Comparison of ENCODE assay signal across 24 cellular contexts in the genomic region with DNA sequence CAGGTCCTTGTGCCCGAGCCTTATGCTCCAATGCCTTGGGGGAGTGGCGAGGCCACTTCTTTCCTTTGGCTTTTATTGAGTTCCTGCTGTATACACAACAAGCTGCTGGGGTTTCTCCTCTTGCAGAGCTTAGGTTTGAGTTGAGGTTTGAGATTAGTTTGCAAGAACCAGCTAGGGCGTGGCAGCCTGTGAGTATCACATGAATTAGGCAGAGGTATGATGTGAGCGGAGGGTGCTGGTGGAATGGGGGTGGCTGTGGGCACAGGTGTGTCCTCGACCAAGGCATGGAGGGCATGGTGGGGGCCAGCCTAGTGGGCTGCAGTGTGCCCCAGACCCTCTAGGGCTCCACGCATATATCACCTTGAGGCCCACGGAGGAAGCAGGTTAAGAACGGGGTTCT.
"Had no signal": no experiment of that assay in that cellular context is flagged by ENCODE, and none has a peak within 500 bp of the region (broad histone marks: within the 10 kb centered on the region; RNA-seq: fewer than 3 reads in every experiment).

No MANE protein-coding gene starts in this region.

- H3K4me3 Mint-ChIP-seq: dendritic cell treated with granulocyte-macrophage colony-stimulating factor and Interleukin-4, amounts not matched to agents 40 ng/mL and 50 ng/mL, for 4 days; effector memory CD8-positive, alpha-beta T cell; endodermal cell had no signal

- H3K4me1 Mint-ChIP-seq: endodermal cell had no signal

- DNase-seq: effector CD8-positive, alpha-beta T cell; effector memory CD8-positive, alpha-beta T cell; erythroblast; esophagus squamous epithelium; foreskin fibroblast; foreskin melanocyte; gastrocnemius medialis; glutamatergic neuron; heart right ventricle; hippocampal formation; kidney; kidney glomerular epithelial cell; left colon; left ventricle myocardium superior; lower lobe of right lung; mesenchymal stem cell; midbrain had no signal

- H3K27ac Mint-ChIP-seq: dendritic cell treated with granulocyte-macrophage colony-stimulating factor and Interleukin-4, amounts not matched to agents 40 ng/mL and 50 ng/mL, for 4 days; effector memory CD8-positive, alpha-beta T cell; endodermal cell had no signal

- H3K27me3 Mint-ChIP-seq: dendritic cell treated with granulocyte-macrophage colony-stimulating factor and Interleukin-4, amounts not matched to agents 40 ng/mL and 50 ng/mL, for 4 days; effector memory CD8-positive, alpha-beta T cell had no signal

- H3K9me3 Mint-ChIP-seq: dendritic cell treated with granulocyte-macrophage colony-stimulating factor and Interleukin-4, amounts not matched to agents 40 ng/mL and 50 ng/mL, for 4 days; endodermal cell had no signal

- ATAC-seq: effector memory CD8-positive, alpha-beta T cell; esophagus mucosa; gastrocnemius medialis; heart right ventricle; left colon; left lung; left ventricle myocardium superior; lower lobe of right lung had no signal

- FAIRE-seq: colon, endometrium, islet of Langerhans, kidney had no signal
